29 cellular contexts compared by ENCODE assay signal in the genomic region with DNA sequence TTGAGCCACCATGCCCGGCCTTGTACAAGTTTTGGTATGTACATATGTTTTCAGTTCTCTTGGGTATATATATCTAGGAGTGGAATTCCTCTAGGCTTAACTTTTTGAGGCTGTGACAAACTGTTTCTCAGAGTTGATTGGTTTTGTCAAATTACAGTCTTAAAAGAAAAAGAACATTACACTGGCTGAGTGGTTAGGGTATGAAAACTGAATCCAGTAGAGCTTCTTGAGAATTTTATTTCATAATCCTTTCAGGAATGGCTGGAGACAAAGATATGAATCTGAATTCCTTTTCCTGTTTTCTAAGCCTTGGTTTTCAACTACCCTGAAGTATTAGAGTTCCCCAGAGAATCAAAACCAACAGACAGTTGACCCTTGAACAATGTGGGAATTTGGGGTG.
"Had no signal": no experiment of that assay in that cellular context is flagged by ENCODE, and none has a peak within 500 bp of the region (broad histone marks: within the 10 kb centered on the region; RNA-seq: fewer than 3 reads in every experiment).

No MANE protein-coding gene starts in this region.

- DNase-seq: activated B cell treated with CpG ODN at 0.5 μM for 24 hours; activated CD4-positive, alpha-beta T cell treated with anti-CD3 and anti-CD28 coated beads for 48 hours; activated CD4-positive, alpha-beta T cell treated with anti-CD3 and anti-CD28 coated beads, Interleukin-2, amount 50 U/mL, for 1 hour; activated CD4-positive, alpha-beta T cell treated with anti-CD3 and anti-CD28 coated beads, Interleukin-2, amount 50 U/mL, for 48 hours; activated CD8-positive, alpha-beta memory T cell treated with anti-CD3 and anti-CD28 coated beads for 24 hours; activated CD8-positive, alpha-beta T cell treated with anti-CD3 and anti-CD28 coated beads for 36 hours; activated effector memory CD4-positive, alpha-beta T cell treated with anti-CD3 and anti-CD28 coated beads, Interleukin-2, amount 50 U/mL, for 16 hours; activated naive CD4-positive, alpha-beta T cell treated with anti-CD3 and anti-CD28 coated beads for 36 hours; activated naive CD8-positive, alpha-beta T cell treated with anti-CD3 and anti-CD28 coated beads for 36 hours; activated naive CD8-positive, alpha-beta T cell treated with anti-CD3 and anti-CD28 coated beads, Interleukin-2, amount 50 U/mL, for 24 hours; activated T-cell treated with anti-CD3 and anti-CD28 coated beads, Interleukin-2, amount 50 U/mL, for 1 hour; activated T-cell treated with anti-CD3 and anti-CD28 coated beads, Interleukin-2, amount 50 U/mL, for 48 hours; amniotic stem cell; anterior cingulate cortex; brain microvascular endothelial cell; effector memory CD4-positive, alpha-beta T cell; esophagus squamous epithelium; foreskin melanocyte; heart right ventricle; SW 1271; T-cell; T1000; WERI-Rb-1 had no signal

- H3K4me3 ChIP-seq: coronary artery, esophagus squamous epithelium, gastroesophageal sphincter, heart right ventricle had no signal

- FAIRE-seq: astrocyte, bronchial epithelial cell had no signal

- H3K9me3 ChIP-seq: esophagus squamous epithelium, gastroesophageal sphincter, heart right ventricle had no signal

- H3K27ac ChIP-seq: brain microvascular endothelial cell, coronary artery, epithelial cell of prostate, esophagus squamous epithelium, gastroesophageal sphincter, heart right ventricle, WERI-Rb-1 had no signal

- H3K27me3 ChIP-seq: brain microvascular endothelial cell, esophagus squamous epithelium, gastroesophageal sphincter, heart right ventricle had no signal

- H3K36me3 ChIP-seq: brain microvascular endothelial cell had no signal

- ATAC-seq: activated CD4-positive, CD25-positive, alpha-beta regulatory T cell treated with anti-CD3 and anti-CD28 coated beads, Interleukin-2, amount 50 U/mL, for 24 hours; activated CD8-positive, alpha-beta T cell treated with anti-CD3 and anti-CD28 coated beads for 36 hours; activated naive CD8-positive, alpha-beta T cell treated with anti-CD3 and anti-CD28 coated beads, Interleukin-2, amount 50 U/mL, for 24 hours; gastroesophageal sphincter; heart right ventricle; T-cell had no signal
